13 cellular contexts compared by ENCODE assay signal in genomic region chrX:9676738-9677097, GRCh38.
DNase-seq lines count a peak whose midpoint lies in the region; ATAC-seq, FAIRE-seq and TF ChIP-seq lines count a peak whose summit lies in the region.
"Had no signal": no experiment of that assay in that cellular context is flagged by ENCODE, and none has a peak within 500 bp of the region (broad histone marks: within the 10 kb centered on the region; RNA-seq: fewer than 3 reads in every experiment).

No MANE protein-coding gene starts in this region.

- in situ Hi-C loops in K562 (cut with MboI), result no loop called here

- no peak for FAIRE-seq in K562 (lab: Jason Lieb, UNC)
- FAIRE-seq: bronchial epithelial cell, endometrium had no signal

- TF ChIP-seq CTCF in KMS-11 (conservative IDR thresholded peaks at IDR 0.05; ENCODE audit: low read depth, low read length) (no peak), K562 (IDR thresholded peaks at IDR 0.05 in 2 of 3, conservative IDR thresholded peaks at IDR 0.05 in 1 of 3; ENCODE audit: insufficient read depth in 2 of 3, low read depth in 1 of 3, low read length in 3 of 3) (no peak), RWPE1 (conservative IDR thresholded peaks at IDR 0.05; ENCODE audit: low read depth) (no peak)

- ATAC-seq in activated CD8-positive, alpha-beta memory T cell treated with anti-CD3 and anti-CD28 coated beads, Interleukin-2, amount 10 ng/mL, durations not matched to agents 7 days and 5 days, result no peak
- ATAC-seq in K562, result no peak
- no peak for ATAC-seq in stimulated activated naive B cell treated with anti-CD40 and anti-IgM and Interleukin-4, amounts not matched to agents 10 μg/mL and 1 μg/mL and 100 μg/mL, for 72 hours (replicated peaks)
- ATAC-seq in HG02885 (IDR thresholded peaks at IDR 0.05; ENCODE audit: poor library complexity, unreplicated experiment), result no peak
- no peak for ATAC-seq in esophagus mucosa

- BruUV-seq in K562 (replicated peaks; lab: Mats Ljungman, UMichigan), result no TSS peak

- peaks cover 50% of the 10 kb centered on the region for H3K36me3 Mint-ChIP-seq in activated CD8-positive, alpha-beta memory T cell treated with anti-CD3 and anti-CD28 coated beads, Interleukin-2, amount 10 ng/mL, durations not matched to agents 7 days and 5 days
- peaks cover 14 to 29% of the 10 kb centered on the region in 2 donors for H3K36me3 Mint-ChIP-seq in stimulated activated naive B cell treated with anti-CD40 and anti-IgM and Interleukin-4, amounts not matched to agents 10 μg/mL and 1 μg/mL and 100 μg/mL, for 72 hours

- H3K4me1 Mint-ChIP-seq in activated CD8-positive, alpha-beta memory T cell treated with anti-CD3 and anti-CD28 coated beads, Interleukin-2, amount 10 ng/mL, durations not matched to agents 7 days and 5 days, result peaks cover 25% of the 10 kb centered on the region
- H3K4me1 Mint-ChIP-seq in stimulated activated naive B cell treated with anti-CD40 and anti-IgM and Interleukin-4, amounts not matched to agents 10 μg/mL and 1 μg/mL and 100 μg/mL, for 72 hours, result peaks cover 25 to 35% of the 10 kb centered on the region in 2 donors

- H3K36me3 ChIP-seq in KMS-11 (ENCODE audit: insufficient read depth), result no peaks in the 10 kb centered on the region
- peaks cover 4% of the 10 kb centered on the region; the same call in 1 of the 3 replicates for H3K36me3 ChIP-seq in K562 (ENCODE audit: control insufficient read depth, insufficient read depth, low read length)

- H2AFZ ChIP-seq in KMS-11 (ENCODE audit: low read depth), result no peak overlapping the region
- H2AFZ ChIP-seq in K562 (ENCODE audit: low read depth, low read length), result no peak overlapping the region

- peak overlapping the region; percentile 83 for H3K27ac Mint-ChIP-seq in activated CD8-positive, alpha-beta memory T cell treated with anti-CD3 and anti-CD28 coated beads, Interleukin-2, amount 10 ng/mL, durations not matched to agents 7 days and 5 days
- peak overlapping the region; percentile 92 for H3K27ac Mint-ChIP-seq in stimulated activated naive B cell treated with anti-CD40 and anti-IgM and Interleukin-4, amounts not matched to agents 10 μg/mL and 1 μg/mL and 100 μg/mL, for 72 hours

- CTCF ChIA-PET in activated CD8-positive, alpha-beta memory T cell treated with anti-CD3 and anti-CD28 coated beads, Interleukin-2, amount 10 ng/mL, durations not matched to agents 7 days and 5 days (lab: Charles Lee), result no interaction called here
- CTCF ChIA-PET in K562 (lab: Yijun Ruan, JAX; ENCODE audit: low intra/inter-chr PET ratio), result no interaction called here
- CTCF ChIA-PET in RWPE1 (lab: Yijun Ruan, JAX), result interaction anchor here (0.7 kb wide), 1 partner anchor 1387 kb away, joined by 4 read pairs; no protein-coding TSS in a partner anchor

- H3K4me1 ChIP-seq in KMS-11 (ENCODE audit: low read depth, poor library complexity, severe bottlenecking) (peaks cover 26% of the 10 kb centered on the region), K562 (replicated peaks in 1 of 2; ENCODE audit: control insufficient read depth in 2 of 2, insufficient read depth in 2 of 2, low read length in 2 of 2) (no peaks in the 10 kb centered on the region)

- H3K4me3 ChIP-seq in KMS-11 (IDR thresholded peaks at IDR 0.05; ENCODE audit: insufficient read depth, low read depth, low read length) (no peak overlapping the region), K562 (no peak overlapping the region)

- H3K27me3 Mint-ChIP-seq in activated CD8-positive, alpha-beta memory T cell treated with anti-CD3 and anti-CD28 coated beads, Interleukin-2, amount 10 ng/mL, durations not matched to agents 7 days and 5 days, result no peaks in the 10 kb centered on the region
- H3K27me3 Mint-ChIP-seq in stimulated activated naive B cell treated with anti-CD40 and anti-IgM and Interleukin-4, amounts not matched to agents 10 μg/mL and 1 μg/mL and 100 μg/mL, for 72 hours, result no peaks in the 10 kb centered on the region

- no peak for DNase-seq in activated CD8-positive, alpha-beta memory T cell treated with anti-CD3 and anti-CD28 coated beads, Interleukin-2, amount 10 ng/mL, durations not matched to agents 7 days and 5 days
- no peak for DNase-seq in activated CD8-positive, alpha-beta memory T cell treated with anti-CD3 and anti-CD28 coated beads for 24 hours
- no peak for DNase-seq in K562 (ENCODE audit: extremely low read depth in 1 of 4, low spot score in 3 of 4)
- DNase-seq in stimulated activated naive B cell treated with anti-CD40 and anti-IgM and Interleukin-4, amounts not matched to agents 10 μg/mL and 1 μg/mL and 100 μg/mL, for 72 hours, result no peak
- no peak for DNase-seq in RWPE1 (ENCODE audit: low spot score)
- DNase-seq: DMS 273 treated with DMSO at 0.1 percent for 48 hours, islet precursor cell, posterior cingulate gyrus had no signal

- no peak overlapping the region; the same call in 1 of the 2 replicates for H3K9ac ChIP-seq in KMS-11
- H3K9ac ChIP-seq in K562 (ENCODE audit: insufficient read depth in 1 of 2, low read depth in 2 of 2, low read length in 2 of 2), result no peak overlapping the region

- no peak overlapping the region for H3K4me3 Mint-ChIP-seq in activated CD8-positive, alpha-beta memory T cell treated with anti-CD3 and anti-CD28 coated beads, Interleukin-2, amount 10 ng/mL, durations not matched to agents 7 days and 5 days
- H3K4me3 Mint-ChIP-seq in stimulated activated naive B cell treated with anti-CD40 and anti-IgM and Interleukin-4, amounts not matched to agents 10 μg/mL and 1 μg/mL and 100 μg/mL, for 72 hours, result peak overlapping the region; percentile 30 to 53

- H3K9me1 ChIP-seq in K562 (ENCODE audit: control insufficient read depth, insufficient read depth, low read length), result no peaks in the 10 kb centered on the region

- peaks cover 2% of the 10 kb centered on the region for H3K9me3 Mint-ChIP-seq in activated CD8-positive, alpha-beta memory T cell treated with anti-CD3 and anti-CD28 coated beads, Interleukin-2, amount 10 ng/mL, durations not matched to agents 7 days and 5 days (ENCODE audit: low read depth)
- H3K9me3 Mint-ChIP-seq in stimulated activated naive B cell treated with anti-CD40 and anti-IgM and Interleukin-4, amounts not matched to agents 10 μg/mL and 1 μg/mL and 100 μg/mL, for 72 hours, result peaks cover 4 to 26% of the 10 kb centered on the region in 2 donors

- no peaks in the 10 kb centered on the region for H3K79me2 ChIP-seq in KMS-11 (ENCODE audit: insufficient read depth, low read depth)
- H3K79me2 ChIP-seq in K562 (ENCODE audit: control insufficient read depth, insufficient read depth, low read length), result no peaks in the 10 kb centered on the region

- H4K20me1 ChIP-seq in KMS-11 (ENCODE audit: insufficient read depth), result no peaks in the 10 kb centered on the region
- no peaks in the 10 kb centered on the region for H4K20me1 ChIP-seq in K562 (replicated peaks; ENCODE audit: control insufficient read depth, insufficient read depth, low read length)

- no peak for TF ChIP-seq EP300 in K562 (IDR thresholded peaks at IDR 0.05; ENCODE audit: low read length)

- no peaks in the 10 kb centered on the region for H3K9me3 ChIP-seq in K562 (replicated peaks; ENCODE audit: control insufficient read depth, insufficient read depth, low read depth, low read length)

- H3K27ac ChIP-seq in KMS-11, result peak overlapping the region; percentile 84
- H3K27ac ChIP-seq in K562 (ENCODE audit: extremely low read depth, low read depth, low read length), result no peak overlapping the region
- no peak overlapping the region; the same call in 1 of the 2 replicates for H3K27ac ChIP-seq in RWPE1

- H3K27me3 ChIP-seq in KMS-11 (ENCODE audit: insufficient read depth, low read depth) (no peaks in the 10 kb centered on the region), K562 (ENCODE audit: control insufficient read depth in 2 of 2, insufficient read depth in 2 of 2, low read length in 2 of 2) (no peaks in the 10 kb centered on the region)

- TF ChIP-seq POLR2A in K562 (conservative IDR thresholded peaks at IDR 0.05), result no peak

- H3K4me2 ChIP-seq in KMS-11, result peak overlapping the region; percentile 17; the same call in 1 of the 2 replicates
- H3K4me2 ChIP-seq in K562 (ENCODE audit: insufficient read depth, low read length), result no peak overlapping the region

- POLR2A ChIA-PET in K562 (lab: Yijun Ruan, JAX), result no interaction called here
- POLR2A ChIA-PET in RWPE1 (lab: Yijun Ruan, JAX; ENCODE audit: low non-redundant PET), result no interaction called here

- no peak for TF ChIP-seq RAD21 in K562 (CRISPR knock-in tag; conservative IDR thresholded peaks at IDR 0.05 in 1 of 2, IDR thresholded peaks at IDR 0.05 in 1 of 2)

- 73% methylated on average over 5 of the region's 6 CpGs for WGBS in K562 (ENCODE audit: insufficient coverage, low coverage, missing lambda C conversion rate)

- intact Hi-C loops in K562 (cut with micrococcal nuclease), result no loop called here

TF ChIP-seq in K562, 482 proteins besides CTCF, POLR2A, EP300 and RAD21:
- TF ChIP-seq CBFB (CRISPR knock-in tag; IDR thresholded peaks at IDR 0.05) (no peak), SPI1 (IDR thresholded peaks at IDR 0.05; ENCODE audit: borderline replicate concordance, low read depth, low read length) (0 out of 2 replicates have a peak, but pooled peaks have one; percentile 4)
